In genomic region chr11:114060402-114061052, GRCh38 we compare ENCODE assay signal across 1 cellular context.
TF ChIP-seq lines count a peak whose summit lies in the region.

No MANE protein-coding gene starts in this region.

TF ChIP-seq in HEK293, 187 proteins besides CTCF, POLR2A, EP300 and RAD21 (continued from another document):
- TF ChIP-seq ZNF76 (tag by site-specific recombination; IDR thresholded peaks at IDR 0.05; ENCODE audit: borderline replicate concordance, low read depth) = peak; percentile 67; the same call in 1 of the 2 replicates
- TF ChIP-seq PBX3 (CRISPR knock-in tag; IDR thresholded peaks at IDR 0.05) = 0 out of 2 replicates have a peak, but pooled peaks have one; percentile 38
TF ChIP-seq in HEK293: peak in this region for 12.
